18 cellular contexts compared by ENCODE assay signal in the genomic region with DNA sequence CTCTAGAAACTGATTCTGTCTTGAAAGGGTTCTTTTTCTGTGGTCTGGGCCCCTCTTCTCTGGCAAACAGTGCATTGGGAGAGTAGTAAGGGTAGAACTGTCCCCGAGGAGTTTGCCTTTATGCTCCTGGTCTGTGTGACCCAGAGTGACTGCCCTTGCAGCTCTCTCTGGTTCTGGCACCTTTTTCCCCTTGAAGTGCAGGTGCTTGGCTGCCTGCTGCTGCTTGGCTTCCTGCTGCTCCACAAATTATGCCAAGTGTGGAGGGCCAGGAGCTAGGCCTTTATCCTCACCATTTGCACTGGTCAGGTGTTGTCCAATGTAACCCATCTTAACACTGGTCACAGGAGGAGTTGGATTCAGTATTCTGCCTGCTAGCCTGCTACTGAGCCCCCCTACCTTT. TPM values are rescaled to one million over a fixed set of nuclear protein-coding genes. Genes with fewer than 3 reads are reported as not detected.
A peak's percentile ranks its signal among the peaks of the same experiment; 100 is the strongest.
DNase-seq lines count a peak whose midpoint lies in the region; ATAC-seq, FAIRE-seq and TF ChIP-seq lines count a peak whose summit lies in the region.
"Had no signal": no experiment of that assay in that cellular context is flagged by ENCODE, and none has a peak within 500 bp of the region (broad histone marks: within the 10 kb centered on the region; RNA-seq: fewer than 3 reads in every experiment).

No MANE protein-coding gene starts in this region.

- H3K79me1 ChIP-seq in trophoblast cell (ENCODE audit: low read length) = no peaks in the 10 kb centered on the region

- no peak for TF ChIP-seq POLR2A in GM12878 (IDR thresholded peaks at IDR 0.05; ENCODE audit: low read depth, low read length)

- H3K14ac ChIP-seq in trophoblast cell (ENCODE audit: low read length) = no peak overlapping the region

- no peak overlapping the region for H2BK5ac ChIP-seq in trophoblast cell (ENCODE audit: low read depth, low read length, poor library complexity)

- 93% methylated on average over 1 of the region's 1 CpG for WGBS in GM12878 (ENCODE audit: insufficient coverage, insufficient replicate concordance, low lambda C conversion rate, missing lambda C conversion rate)
- WGBS in trophoblast cell (ENCODE audit: extremely low coverage, insufficient coverage, insufficient read length) = no CpG with 5 or more reads among the region's 1 CpG

- intact Hi-C loops in GM12878 (cut with micrococcal nuclease; ENCODE audit: unreplicated experiment) = no loop called here

- POLR2A ChIA-PET in GM12878 (lab: Charles Lee) = interaction anchor here (1.0 kb wide), 1 partner anchor 938 kb away, joined by 3 read pairs; no protein-coding TSS in a partner anchor

- H3K4me3 ChIP-seq in Loucy (ENCODE audit: low read length, poor library complexity, severe bottlenecking) = no peak overlapping the region
- H3K4me3 ChIP-seq in GM12878 = no peak overlapping the region
- no peak overlapping the region for H3K4me3 ChIP-seq in trophoblast cell (ENCODE audit: low read depth, low read length)
- H3K4me3 ChIP-seq: Peyer's patch had no signal

- H3F3A ChIP-seq in Loucy (ENCODE audit: low read depth) = no peaks in the 10 kb centered on the region

- peak; percentile 89 for DNase-seq in G401 (ENCODE audit: low spot score)
- peak; percentile 74 for DNase-seq in NCI-H2029 treated with DMSO at 0.1 percent for 48 hours (lab: John Stamatoyannopoulos, UW)
- DNase-seq in GM12878 (ENCODE audit: low read depth, low spot score) = no peak
- DNase-seq in trophoblast cell = no peak
- no peak for DNase-seq in SHP77 treated with DMSO at 0.1 percent for 48 hours (lab: John Stamatoyannopoulos, UW)
- DNase-seq: BE2C; CD4-positive, alpha-beta memory T cell; NCI-H1694; NCI-H2227 treated with DMSO at 0.1 percent for 48 hours; NCI-H526 treated with DMSO at 0.1 percent for 48 hours; Peyer's patch had no signal

- H3K23ac ChIP-seq in trophoblast cell (ENCODE audit: low read length) = no peak overlapping the region

- no peaks in the 10 kb centered on the region for H3K9me3 ChIP-seq in Loucy (ENCODE audit: insufficient read depth, low read depth, low read length)
- no peaks in the 10 kb centered on the region for H3K9me3 ChIP-seq in GM12878 (replicated peaks; ENCODE audit: control insufficient read depth, insufficient read depth, low read length)
- no peaks in the 10 kb centered on the region for H3K9me3 ChIP-seq in trophoblast cell (ENCODE audit: insufficient read depth, low read depth, low read length)
- H3K9me3 ChIP-seq: BE2C, Peyer's patch had no signal

- no peak overlapping the region for H2BK120ac ChIP-seq in trophoblast cell (ENCODE audit: insufficient read depth, low read length, poor library complexity)

- RAD21 ChIA-PET in GM12878 (lab: Charles Lee; ENCODE audit: unreplicated experiment) = interaction anchor here (1.2 kb wide), 1 partner anchor 11 kb away, joined by 8 read pairs; the partner anchor contains the start of gene KIZ

- TF ChIP-seq CTCF in Loucy (conservative IDR thresholded peaks at IDR 0.05; ENCODE audit: low read length) (no peak), GM12878 (IDR thresholded peaks at IDR 0.05 in 2 of 3, conservative IDR thresholded peaks at IDR 0.05 in 1 of 3; ENCODE audit: control insufficient read depth in 2 of 3, extremely low read depth in 1 of 3, insufficient read depth in 1 of 3, low read depth in 3 of 3, low read length in 3 of 3) (no peak)

- H2BK12ac ChIP-seq in trophoblast cell (ENCODE audit: low read length) = no peak overlapping the region

- no peak overlapping the region for H2AFZ ChIP-seq in Loucy (ENCODE audit: low read length)
- H2AFZ ChIP-seq in GM12878 (ENCODE audit: control insufficient read depth, low read depth, low read length) = no peak overlapping the region
- H2AFZ ChIP-seq in trophoblast cell (ENCODE audit: insufficient read depth, low read length, poor library complexity) = no peak overlapping the region

- H3K9ac ChIP-seq in Loucy (ENCODE audit: low read depth, low read length, poor library complexity, severe bottlenecking) = no peak overlapping the region
- no peak overlapping the region for H3K9ac ChIP-seq in GM12878 (ENCODE audit: control insufficient read depth, insufficient read depth, low read length)
- H3K9ac ChIP-seq in trophoblast cell (ENCODE audit: low read length) = no peak overlapping the region
- H3K9ac ChIP-seq: KMS-11 had no signal

- H3K18ac ChIP-seq in trophoblast cell (ENCODE audit: low read length) = no peak overlapping the region

- H3K27me3 ChIP-seq in Loucy (ENCODE audit: insufficient read depth, low read length, poor library complexity, severe bottlenecking) = no peaks in the 10 kb centered on the region
- no peaks in the 10 kb centered on the region; a peak in 1 of 4 replicates for H3K27me3 ChIP-seq in GM12878 (replicated peaks in 1 of 2; ENCODE audit: control insufficient read depth in 2 of 2, insufficient read depth in 2 of 2, low read length in 1 of 2)
- no peaks in the 10 kb centered on the region for H3K27me3 ChIP-seq in trophoblast cell (ENCODE audit: insufficient read depth, low read length)
- H3K27me3 ChIP-seq: BE2C, Peyer's patch had no signal

- no peaks in the 10 kb centered on the region for H3K9me2 ChIP-seq in Loucy (replicated peaks; ENCODE audit: low read depth, low read length)

- SMC1A ChIA-PET in GM12878 (lab: Charles Lee; ENCODE audit: uncharacterized antibody, unreplicated experiment) = interaction anchor here (1.7 kb wide), 2 partner anchors 10 to 11 kb away, joined by 3 to 5 read pairs; partner anchors contain the start of gene KIZ

- H3K27ac ChIP-seq in GM12878 (ENCODE audit: control insufficient read depth, insufficient read depth) = peak overlapping the region; percentile 33; the same call in 1 of the 2 replicates
- H3K27ac ChIP-seq in trophoblast cell (ENCODE audit: low read depth, low read length) = no peak overlapping the region
- H3K27ac ChIP-seq: KMS-11, Peyer's patch had no signal

- H4K12ac ChIP-seq in trophoblast cell (ENCODE audit: low read depth, low read length) = no peak overlapping the region

- H3K4me1 ChIP-seq in Loucy (ENCODE audit: insufficient read depth, low read length, poor library complexity, severe bottlenecking) (peaks cover 31% of the 10 kb centered on the region), GM12878 (ENCODE audit: control insufficient read depth, insufficient read depth, low read length) (peaks cover 5% of the 10 kb centered on the region), trophoblast cell (ENCODE audit: control insufficient read depth in 1 of 2, insufficient read depth in 2 of 2, low read length in 2 of 2) (no peaks in the 10 kb centered on the region)
- H3K4me1 ChIP-seq: Peyer's patch had no signal

- CTCF ChIA-PET in GM12878 (lab: Yijun Ruan, JAX) = interaction anchor here (1.6 kb wide), 1 partner anchor 88 kb away, joined by 4 read pairs; no protein-coding TSS in a partner anchor

- no peak for FAIRE-seq in GM12878 (lab: Jason Lieb, UNC)

- no peaks in the 10 kb centered on the region for H4K20me1 ChIP-seq in Loucy (ENCODE audit: insufficient read depth, low read length, poor library complexity, severe bottlenecking)
- no peaks in the 10 kb centered on the region for H4K20me1 ChIP-seq in GM12878 (ENCODE audit: control insufficient read depth, insufficient read depth)

- no peak overlapping the region for H3K4ac ChIP-seq in trophoblast cell (ENCODE audit: low read depth, low read length)

- H3K36me3 ChIP-seq in Loucy (ENCODE audit: insufficient read depth, low read length) (peaks cover 10% of the 10 kb centered on the region; the same call in 1 of the 2 replicates), GM12878 (ENCODE audit: control insufficient read depth in 2 of 2, insufficient read depth in 2 of 2, low read length in 1 of 2) (peaks cover 0 to 2% of the 10 kb centered on the region in 2 experiments; a peak in 2 of 4 replicates), trophoblast cell (ENCODE audit: control insufficient read depth in 1 of 2, insufficient read depth in 2 of 2, low read length in 2 of 2) (no peaks in the 10 kb centered on the region)

- no peak overlapping the region for H2AK5ac ChIP-seq in trophoblast cell (ENCODE audit: low read length)

- H4K8ac ChIP-seq in trophoblast cell (ENCODE audit: low read depth, low read length) = no peak overlapping the region

- in situ Hi-C loops in G401 (cut with HindIII; ENCODE audit: low sequenced_read_pairs) = no loop called here
- in situ Hi-C loops in GM12878 (cut with MboI) = no loop called here

- no peak overlapping the region for H4K91ac ChIP-seq in trophoblast cell (ENCODE audit: low read depth, low read length)

- H3K4me2 ChIP-seq in Loucy (ENCODE audit: low read depth, low read length, poor library complexity, severe bottlenecking) (peak overlapping the region; percentile 1), GM12878 (ENCODE audit: control insufficient read depth, insufficient read depth) (no peak overlapping the region), trophoblast cell (ENCODE audit: low read length) (no peak overlapping the region)
- H3K4me2 ChIP-seq: KMS-11 had no signal

- peaks cover 10% of the 10 kb centered on the region for H3K79me2 ChIP-seq in Loucy (ENCODE audit: insufficient read depth, low read length)
- H3K79me2 ChIP-seq in GM12878 (ENCODE audit: control insufficient read depth, insufficient read depth, low read length) = no peaks in the 10 kb centered on the region
- H3K79me2 ChIP-seq in trophoblast cell (ENCODE audit: control insufficient read depth, insufficient read depth, low read length, poor library complexity) = no peaks in the 10 kb centered on the region

- ATAC-seq in GM12878 (peak; percentile 58), HG03045 (IDR thresholded peaks at IDR 0.05; ENCODE audit: unreplicated experiment) (no peak)

- TF ChIP-seq EP300 in GM12878 (IDR thresholded peaks at IDR 0.05; ENCODE audit: borderline replicate concordance in 1 of 2, control insufficient read depth in 1 of 2, low read depth in 2 of 2, low read length in 2 of 2) = no peak

- no peak for TF ChIP-seq RAD21 in GM12878 (IDR thresholded peaks at IDR 0.05; ENCODE audit: insufficient read depth, low read depth, low read length)

- no TSS peak for BruUV-seq in GM12878 (replicated peaks; lab: Mats Ljungman, UMichigan)

RNA-seq across cellular contexts. Expression of gene KIZ, which starts 11.2 kb away (rescaled TPM):
- 12.4 and 22.6 TPM in 2 replicates for total RNA-seq in G401 (2014; rRNA removed; shearing (Covaris generic))
- total RNA-seq in GM12878 (2013; cell fraction: nucleolus; rRNA removed) = 43.5 and 46.5 TPM in 2 replicates
- total RNA-seq in GM12878 (2014; rRNA removed) = 5.0 and 6.0 TPM in 2 replicates
- total RNA-seq in GM12878 (2014; rRNA removed; fragmentation: Illumina TruSeq; extraction: Trizol) = 9.4 and 9.9 TPM in 2 replicates
- total RNA-seq in GM12878 (2021) = 6.8 and 11.4 TPM in 2 replicates
- 77.5 TPM for polyA plus RNA-seq in GM12878 (2011; ENCODE audit: low read depth)
- 11.0 and 17.3 TPM in 2 replicates for polyA plus RNA-seq in GM12878 (2011; rRNA removed)
- 4.4 and 5.6 TPM in 2 replicates for polyA plus RNA-seq in GM12878 (2011; cell fraction: cytosol; rRNA removed)
- polyA plus RNA-seq in GM12878 (2011; cell fraction: nucleus; rRNA removed) = 14.9 and 20.8 TPM in 2 replicates
- 11.9 and 14.1 TPM in 2 replicates for polyA plus RNA-seq in GM12878 (2012)
- polyA plus RNA-seq in GM12878 (2014; fragmentation: Illumina TruSeq; extraction: Trizol) = 8.3 and 11.1 TPM in 2 replicates
- 1 to 10 TPM; 2.7 to 4.5 TPM for polyA plus RNA-seq in GM12878 (2014; fragmentation: Nextera tagmentation; extraction: Ambion mirVana)
- polyA plus RNA-seq in GM12878 (2014; rRNA removed) = 5.3 and 7.0 TPM in 2 replicates
- polyA plus RNA-seq in GM12878 (2016; fragmentation: Nextera tagmentation; extraction: Ambion mirVana) = 1 to 10 TPM; 7.7 to 8.2 TPM
- 4.1 and 10.0 TPM in 2 replicates for polyA minus RNA-seq in GM12878 (2011; rRNA and poly(A)+ RNA removed)
- 2.0 and 4.1 TPM in 2 replicates for polyA minus RNA-seq in GM12878 (2011; cell fraction: cytosol; rRNA and poly(A)+ RNA removed)
- 7.1 and 7.9 TPM in 2 replicates for polyA minus RNA-seq in GM12878 (2011; cell fraction: nucleus; rRNA and poly(A)+ RNA removed)
- 8.9 and 9.2 TPM in 2 replicates for polyA plus RNA-seq in trophoblast cell (2013)

RNA-seq across cellular contexts. Expression of gene LINC00237, which starts 30.9 kb away (rescaled TPM):
- not detected in 2 replicates for total RNA-seq in G401 (2014; rRNA removed; shearing (Covaris generic))
- not detected in 2 replicates for total RNA-seq in GM12878 (2013; cell fraction: nucleolus; rRNA removed)
- not detected in 2 replicates for total RNA-seq in GM12878 (2014; rRNA removed)
- total RNA-seq in GM12878 (2014; rRNA removed; fragmentation: Illumina TruSeq; extraction: Trizol) = not detected in 2 replicates
- not detected in 2 replicates for total RNA-seq in GM12878 (2021)
- not detected for polyA plus RNA-seq in GM12878 (2011; ENCODE audit: low read depth)
- not detected in 2 replicates for polyA plus RNA-seq in GM12878 (2011; rRNA removed)
- not detected in 2 replicates for polyA plus RNA-seq in GM12878 (2011; cell fraction: cytosol; rRNA removed)
- polyA plus RNA-seq in GM12878 (2011; cell fraction: nucleus; rRNA removed) = not detected in 2 replicates
- not detected in 2 replicates for polyA plus RNA-seq in GM12878 (2012)
- polyA plus RNA-seq in GM12878 (2014; fragmentation: Illumina TruSeq; extraction: Trizol) = not detected in 2 replicates
- polyA plus RNA-seq in GM12878 (2014; fragmentation: Nextera tagmentation; extraction: Ambion mirVana) = not detected
- not detected in 2 replicates for polyA plus RNA-seq in GM12878 (2014; rRNA removed)
- not detected for polyA plus RNA-seq in GM12878 (2016; fragmentation: Nextera tagmentation; extraction: Ambion mirVana)
- not detected in 2 replicates for polyA minus RNA-seq in GM12878 (2011; rRNA and poly(A)+ RNA removed)
- polyA minus RNA-seq in GM12878 (2011; cell fraction: cytosol; rRNA and poly(A)+ RNA removed) = not detected in 2 replicates
- not detected in 2 replicates for polyA minus RNA-seq in GM12878 (2011; cell fraction: nucleus; rRNA and poly(A)+ RNA removed)
- polyA plus RNA-seq in trophoblast cell (2013) = not detected in 2 replicates
- total RNA-seq: CD4-positive, alpha-beta memory T cell; Daoy; H4; Peyer's patch; T-helper 2 cell treated with Interferon-gamma antibody and Interleukin-4, amounts not matched to agents 100 ng/mL and 5 ng/mL, for 36 hours had no signal
- polyA plus RNA-seq: AG04450; CD4-positive, alpha-beta memory T cell had no signal

Comparison
In these comparisons a context has a peak if more than half of its experiments do, and no peak if none do; other contexts are left out.
1. DNase-seq: peak in G401 (single experiment) and NCI-H2029 treated with DMSO at 0.1 percent for 48 hours (single experiment); none in GM12878 (single experiment), trophoblast cell (0 of 2) and SHP77 treated with DMSO at 0.1 percent for 48 hours (single experiment).